In the genomic region with DNA sequence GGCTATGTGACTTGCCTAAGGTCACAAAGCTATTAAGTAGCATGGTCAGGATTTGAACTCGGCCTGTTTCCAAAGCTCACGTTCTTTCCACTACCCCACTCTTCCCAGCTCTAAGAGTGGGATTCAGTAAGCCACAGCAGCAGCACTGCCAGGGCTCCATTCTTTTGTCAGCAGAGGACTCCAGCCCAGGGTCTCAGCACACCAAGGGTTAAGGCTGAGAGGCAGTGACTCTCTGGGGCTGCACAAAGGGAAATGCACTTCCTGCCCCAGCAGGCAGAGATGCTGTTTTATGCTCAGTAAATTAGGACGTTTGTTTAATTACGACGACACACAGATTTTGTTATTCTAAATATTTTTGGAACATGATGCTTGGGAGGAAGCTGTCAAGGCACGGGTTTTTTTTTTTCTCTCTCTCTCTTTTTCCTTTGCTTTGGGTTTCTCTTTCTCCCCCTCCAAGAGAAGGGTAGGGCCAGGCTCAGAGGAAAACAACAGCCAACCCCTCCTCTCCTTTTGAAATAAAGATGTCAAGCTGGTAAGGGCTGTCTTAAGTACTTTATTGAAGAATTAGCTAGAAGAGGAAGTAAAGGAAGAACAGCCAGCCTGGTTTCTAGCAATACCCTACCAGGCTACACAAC, we compare ENCODE assay signal across 8 cellular contexts. TPM values are rescaled to one million over a fixed set of nuclear protein-coding genes. Genes with fewer than 3 reads are reported as not detected.
DNase-seq lines count a peak whose midpoint lies in the region; ATAC-seq lines count a peak whose summit lies in the region.

No MANE protein-coding gene starts in this region.

- peak overlapping the region; percentile 98 for H3K4me3 Mint-ChIP-seq in activated naive CD8-positive, alpha-beta T cell treated with anti-CD3 and anti-CD28 coated beads, Interleukin-2, amount 10 ng/mL, durations not matched to agents 7 days and 5 days
- H3K4me3 Mint-ChIP-seq in stimulated activated memory B cell treated with anti-CD40 and anti-IgM and Interleukin-4, amounts not matched to agents 10 μg/mL and 1 μg/mL and 100 μg/mL, for 72 hours, result peak overlapping the region; percentile 99

- H3K4me3 ChIP-seq in iPS-18c (ENCODE audit: insufficient read depth, low read depth, low read length), result peak overlapping the region; percentile 81; the same call in 1 of the 2 replicates

- DNase-seq in MV-4-11 (lab: John Stamatoyannopoulos, UW) (peak; percentile 64), hepatic stellate cell (ENCODE audit: low spot score) (no peak)
- peak; percentile 54 for DNase-seq in activated naive CD8-positive, alpha-beta T cell treated with anti-CD3 and anti-CD28 coated beads, Interleukin-2, amount 10 ng/mL, durations not matched to agents 7 days and 5 days

- H3K4me1 ChIP-seq in ES-I3 (ENCODE audit: insufficient read depth, low read length), result peaks cover 3% of the 10 kb centered on the region

- ATAC-seq in activated naive CD8-positive, alpha-beta T cell treated with anti-CD3 and anti-CD28 coated beads, Interleukin-2, amount 10 ng/mL, durations not matched to agents 7 days and 5 days (ENCODE audit: low read depth), result no peak
- ATAC-seq in stimulated activated memory B cell treated with anti-CD40 and anti-IgM and Interleukin-4, amounts not matched to agents 10 μg/mL and 1 μg/mL and 100 μg/mL, for 72 hours, result no peak
- ATAC-seq in GM19467 (IDR thresholded peaks at IDR 0.05; ENCODE audit: unreplicated experiment) (no peak), HG03439 (IDR thresholded peaks at IDR 0.05; ENCODE audit: unreplicated experiment) (no peak)

- no peaks in the 10 kb centered on the region for H3K9me3 Mint-ChIP-seq in activated naive CD8-positive, alpha-beta T cell treated with anti-CD3 and anti-CD28 coated beads, Interleukin-2, amount 10 ng/mL, durations not matched to agents 7 days and 5 days
- no peaks in the 10 kb centered on the region for H3K9me3 Mint-ChIP-seq in stimulated activated memory B cell treated with anti-CD40 and anti-IgM and Interleukin-4, amounts not matched to agents 10 μg/mL and 1 μg/mL and 100 μg/mL, for 72 hours

- H3K9ac ChIP-seq in ES-I3 (ENCODE audit: low read depth, low read length), result peak overlapping the region; percentile 83

- H3K9me3 ChIP-seq in ES-I3 (ENCODE audit: control insufficient read depth, insufficient read depth, low read length) (no peaks in the 10 kb centered on the region), iPS-18c (ENCODE audit: control insufficient read depth, insufficient read depth, low read length) (no peaks in the 10 kb centered on the region)

- peaks cover 51% of the 10 kb centered on the region for H3K4me1 Mint-ChIP-seq in activated naive CD8-positive, alpha-beta T cell treated with anti-CD3 and anti-CD28 coated beads, Interleukin-2, amount 10 ng/mL, durations not matched to agents 7 days and 5 days
- H3K4me1 Mint-ChIP-seq in stimulated activated memory B cell treated with anti-CD40 and anti-IgM and Interleukin-4, amounts not matched to agents 10 μg/mL and 1 μg/mL and 100 μg/mL, for 72 hours, result peaks cover 65% of the 10 kb centered on the region

- peak overlapping the region; percentile 94 for H3K27ac Mint-ChIP-seq in activated naive CD8-positive, alpha-beta T cell treated with anti-CD3 and anti-CD28 coated beads, Interleukin-2, amount 10 ng/mL, durations not matched to agents 7 days and 5 days
- H3K27ac Mint-ChIP-seq in stimulated activated memory B cell treated with anti-CD40 and anti-IgM and Interleukin-4, amounts not matched to agents 10 μg/mL and 1 μg/mL and 100 μg/mL, for 72 hours, result peak overlapping the region; percentile 89

- H3K36me3 ChIP-seq in ES-I3 (ENCODE audit: insufficient read depth, low read length), result 0 out of 2 replicates have a peak, but pooled peaks cover 5% of the 10 kb centered on the region

- POLR2A ChIA-PET in activated naive CD8-positive, alpha-beta T cell treated with anti-CD3 and anti-CD28 coated beads, Interleukin-2, amount 10 ng/mL, durations not matched to agents 7 days and 5 days (lab: Charles Lee), result interaction anchor here (0.7 to 8.7 kb wide), 18 partner anchors 10 to 122 kb away, joined by 3 to 132 read pairs (median 6); a partner anchor contains a TSS

- peaks cover 37% of the 10 kb centered on the region for H3K36me3 Mint-ChIP-seq in activated naive CD8-positive, alpha-beta T cell treated with anti-CD3 and anti-CD28 coated beads, Interleukin-2, amount 10 ng/mL, durations not matched to agents 7 days and 5 days
- peaks cover 44% of the 10 kb centered on the region for H3K36me3 Mint-ChIP-seq in stimulated activated memory B cell treated with anti-CD40 and anti-IgM and Interleukin-4, amounts not matched to agents 10 μg/mL and 1 μg/mL and 100 μg/mL, for 72 hours

- no peaks in the 10 kb centered on the region for H3K27me3 Mint-ChIP-seq in activated naive CD8-positive, alpha-beta T cell treated with anti-CD3 and anti-CD28 coated beads, Interleukin-2, amount 10 ng/mL, durations not matched to agents 7 days and 5 days
- no peaks in the 10 kb centered on the region for H3K27me3 Mint-ChIP-seq in stimulated activated memory B cell treated with anti-CD40 and anti-IgM and Interleukin-4, amounts not matched to agents 10 μg/mL and 1 μg/mL and 100 μg/mL, for 72 hours

RNA-seq across cellular contexts. Expression of a gene that starts 2.9 kb away (rescaled TPM):
- 100 to 1,000 TPM; 803 to 821 TPM for total RNA-seq in activated naive CD8-positive, alpha-beta T cell treated with anti-CD3 and anti-CD28 coated beads, Interleukin-2, amount 10 ng/mL, durations not matched to agents 7 days and 5 days
